ENCODE assay signal across 8 cellular contexts in the genomic region with DNA sequence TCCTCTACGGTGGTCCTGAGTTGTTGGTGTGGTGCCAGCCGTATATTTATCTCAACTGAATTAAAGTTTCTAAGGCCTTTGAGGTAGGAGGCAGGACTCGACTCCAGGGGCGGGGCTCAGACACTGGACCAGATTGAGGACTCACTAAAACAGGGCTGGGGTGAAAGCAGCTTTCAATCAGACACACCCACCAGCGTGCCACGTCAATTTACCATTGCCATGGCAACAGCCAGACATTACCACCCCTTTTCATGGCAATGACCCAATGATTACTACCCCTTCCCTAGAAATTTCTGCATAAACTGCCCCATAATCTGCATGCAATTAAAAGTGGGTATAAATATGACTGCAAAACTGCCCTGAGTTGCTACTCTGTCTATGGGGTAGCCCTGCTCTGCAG. TPM values are rescaled to one million over a fixed set of nuclear protein-coding genes. Genes with fewer than 3 reads are reported as not detected.
"Had no signal": no experiment of that assay in that cellular context is flagged by ENCODE, and none has a peak within 500 bp of the region (broad histone marks: within the 10 kb centered on the region; RNA-seq: fewer than 3 reads in every experiment).

No MANE protein-coding gene starts in this region.

- ATAC-seq: GM23338 had no signal

- H2AFZ ChIP-seq: GM23338 had no signal

- H3K4me1 Mint-ChIP-seq: GM23338, H9 had no signal

- H3K4me3 ChIP-seq: GM23338 had no signal

- DNase-seq: H9, HCEC 1CT, IMR-90 had no signal

- H3K4me3 Mint-ChIP-seq: GM23338, H9 had no signal

- FAIRE-seq: H1, H54, HTR-8/SVneo had no signal

- H3K27ac Mint-ChIP-seq: GM23338, H9 had no signal

- H3K4me2 ChIP-seq: GM23338 had no signal

RNA-seq across cellular contexts. Expression of a gene that starts 6.7 kb away (rescaled TPM):
- total RNA-seq: H1, H9, HT-29 had no signal
- polyA plus RNA-seq: GM23338, H1 had no signal

RNA-seq across cellular contexts. Expression of a gene that starts 28.5 kb away (rescaled TPM):
- total RNA-seq: H1, H9, HT-29, IMR-90 had no signal
- polyA plus RNA-seq: GM23338, H1, IMR-90 had no signal

RNA-seq across cellular contexts. Expression of a gene that starts 45.3 kb away (rescaled TPM):
- polyA plus RNA-seq: GM23338 had no signal
